In genomic region chr7:75442465-75443111, GRCh38 we compare ENCODE assay signal across 8 cellular contexts. TPM values are rescaled to one million over a fixed set of nuclear protein-coding genes. Genes with fewer than 3 reads are reported as not detected.
DNase-seq lines count a peak whose midpoint lies in the region; ATAC-seq, FAIRE-seq and TF ChIP-seq lines count a peak whose summit lies in the region.
"Not testable (repeated sequence)": the region's sequence is repeated elsewhere in the genome, so short reads cannot be mapped to it uniquely, and the experiment has no call there.

No MANE protein-coding gene starts in this region.

- BruUV-seq in HepG2 (replicated peaks; lab: Mats Ljungman, UMichigan): not testable (repeated sequence)

- H3K4me1 ChIP-seq in endocrine pancreas (ENCODE audit: control insufficient read depth, insufficient read depth, low read length); HepG2 (ENCODE audit: insufficient read depth, low read length); smooth muscle cell (ENCODE audit: low read depth): not testable (repeated sequence)

- not testable (repeated sequence) for TF ChIP-seq CTCF in HepG2 (CRISPR knock-in tag; IDR thresholded peaks at IDR 0.05); smooth muscle cell (IDR thresholded peaks at IDR 0.05; ENCODE audit: borderline replicate concordance, insufficient read depth, poor library complexity, severe bottlenecking)

- not testable (repeated sequence) for H4K20me1 ChIP-seq in HepG2 (ENCODE audit: insufficient read depth, low read length); smooth muscle cell (ENCODE audit: low read depth)

- DNase-seq in Caki2 (ENCODE audit: low read depth) (peak; percentile 24), HepG2 (ENCODE audit: low spot score) (peak; percentile 5)
- DNase-seq in NK-92 treated with Interleukin-12 subunit alpha and Interleukin-12 subunit beta, amount 100 ng/mL, for 24 hours (lab: John Stamatoyannopoulos, UW): peak; percentile 20
- peak; percentile 67 for DNase-seq in activated T-cell treated with anti-CD3 and anti-CD28 coated beads, Interleukin-2, amount 50 U/mL, for 1 hour
- DNase-seq in smooth muscle cell (lab: John Stamatoyannopoulos, UW; ENCODE audit: unreplicated experiment): not testable (repeated sequence)

- H3K9ac ChIP-seq in endocrine pancreas (ENCODE audit: control insufficient read depth, insufficient read depth, low read length) (peak overlapping the region; percentile 66), HepG2 (ENCODE audit: insufficient read depth, low read depth, low read length) (peak overlapping the region; percentile 66), smooth muscle cell (ENCODE audit: low read depth) (peak overlapping the region; percentile 96)

- H3K79me2 ChIP-seq in HepG2 (ENCODE audit: insufficient read depth, low read length): not testable (repeated sequence)
- peaks cover 18% of the 10 kb centered on the region for H3K79me2 ChIP-seq in smooth muscle cell (ENCODE audit: low read depth)

- not testable (repeated sequence) for H3F3A ChIP-seq in smooth muscle cell (ENCODE audit: low read depth)

- in situ Hi-C loops in Caki2 (cut with HindIII; ENCODE audit: low pct_unique_long_range_greater_than_20kb, low sequenced_read_pairs); HepG2 (cut with HindIII; ENCODE audit: extremely low pct_ligation_motif_present, low pct_unique_long_range_greater_than_20kb): not testable (repeated sequence)

- TF ChIP-seq POLR2A in HepG2 (IDR thresholded peaks at IDR 0.05; ENCODE audit: insufficient read depth in 1 of 2, low read depth in 2 of 2, low read length in 2 of 2): not testable (repeated sequence)

- H3K27ac ChIP-seq in HepG2 (ENCODE audit: extremely low read length, insufficient read depth, low read length) (peak overlapping the region; percentile 65), smooth muscle cell (ENCODE audit: low read depth) (peak overlapping the region; percentile 95)

- intact Hi-C loops in HepG2 (cut with micrococcal nuclease; ENCODE audit: unreplicated experiment): not testable (repeated sequence)

- H3K4me2 ChIP-seq in HepG2 (ENCODE audit: low read depth, low read length) (peak overlapping the region; percentile 49; the same call in 1 of the 2 replicates), smooth muscle cell (peak overlapping the region; percentile 95)

- H3K9me3 ChIP-seq in endocrine pancreas (ENCODE audit: control insufficient read depth, low read length); HepG2 (ENCODE audit: low read length); smooth muscle cell (replicated peaks; ENCODE audit: low read depth): not testable (repeated sequence)

- WGBS in HepG2 (ENCODE audit: low lambda C conversion rate): 0% methylated on average over 17 of the region's 76 CpGs
- WGBS in smooth muscle cell (ENCODE audit: low lambda C conversion rate): 2% methylated on average over 34 of the region's 76 CpGs

- not testable (repeated sequence) for H2AFZ ChIP-seq in HepG2 (ENCODE audit: low read length)
- peak overlapping the region; percentile 90 for H2AFZ ChIP-seq in smooth muscle cell (ENCODE audit: low read depth)

- TF ChIP-seq RAD21 in HepG2 (CRISPR knock-in tag; IDR thresholded peaks at IDR 0.05): peak; percentile 38; the same call in 1 of the 2 replicates

- H3K27me3 ChIP-seq in endocrine pancreas (ENCODE audit: control insufficient read depth, insufficient read depth, low read length); HepG2 (ENCODE audit: control insufficient read depth in 1 of 2, insufficient read depth in 2 of 2, low read length in 2 of 2); smooth muscle cell (ENCODE audit: low read depth): not testable (repeated sequence)

- CTCF ChIA-PET in HepG2 (lab: Yijun Ruan, JAX; ENCODE audit: low intra/inter-chr PET ratio, low total read pairs): not testable (repeated sequence)

- ATAC-seq in GM19467 (IDR thresholded peaks at IDR 0.05; ENCODE audit: unreplicated experiment): peak; percentile 79
- peak; percentile 89 for ATAC-seq in HG03135 (IDR thresholded peaks at IDR 0.05; ENCODE audit: unreplicated experiment)
- peak; percentile 84 for ATAC-seq in HepG2

- H3K4me3 ChIP-seq in endocrine pancreas (ENCODE audit: control insufficient read depth, insufficient read depth, low read length): peak overlapping the region; percentile 47
- peak overlapping the region; percentile 42 to 61 (median 57); a peak in 5 of 6 replicates for H3K4me3 ChIP-seq in HepG2 (replicated peaks in 1 of 3; ENCODE audit: insufficient read depth in 1 of 3, low read depth in 2 of 3, low read length in 3 of 3)
- H3K4me3 ChIP-seq in smooth muscle cell: peak overlapping the region; percentile 86

- not testable (repeated sequence) for FAIRE-seq in HepG2 (lab: Jason Lieb, UNC)

- not testable (repeated sequence) for H3K36me3 ChIP-seq in endocrine pancreas (ENCODE audit: control insufficient read depth, insufficient read depth, low read length); smooth muscle cell (ENCODE audit: low read depth)
- H3K36me3 ChIP-seq in HepG2 (replicated peaks in 1 of 2; ENCODE audit: control insufficient read depth in 1 of 2, insufficient read depth in 2 of 2, low read length in 2 of 2): peaks cover 4 to 20% of the 10 kb centered on the region in 2 experiments; a peak in 3 of 5 replicates

- not testable (repeated sequence) for TF ChIP-seq EP300 in HepG2 (IDR thresholded peaks at IDR 0.05; ENCODE audit: low read depth in 2 of 2, low read length in 2 of 2); HepG2 (CRISPR knock-in tag; IDR thresholded peaks at IDR 0.05; ENCODE audit: borderline replicate concordance)

- POLR2A ChIA-PET in HepG2 (lab: Yijun Ruan, JAX): not testable (repeated sequence)

RNA-seq across cellular contexts. Expression of gene POM121C, which starts 43.5 kb away (rescaled TPM):
- total RNA-seq in Caki2 (2014; rRNA removed; shearing (Covaris generic); ENCODE audit: low replicate concordance): 2.3 and 7.5 TPM in 2 replicates
- total RNA-seq in HepG2 (2016; rRNA removed; fragmentation: Illumina TruSeq; extraction: Trizol) (7.3 and 14.0 TPM in 2 replicates), smooth muscle cell (6.9 and 8.0 TPM in 2 replicates)
- 14.2 and 15.1 TPM in 2 replicates for total RNA-seq in HepG2 (2016; cell fraction: cytosol; rRNA removed; fragmentation: Illumina TruSeq; extraction: Trizol; ENCODE audit: low read depth)
- total RNA-seq in HepG2 (2016; cell fraction: insoluble cytoplasmic fraction; rRNA removed; fragmentation: Illumina TruSeq; extraction: Trizol): 6.8 and 11.3 TPM in 2 replicates
- total RNA-seq in HepG2 (2016; cell fraction: membrane; rRNA removed; fragmentation: Illumina TruSeq; extraction: Trizol): 8.7 and 10.4 TPM in 2 replicates
- 16.1 and 21.5 TPM in 2 replicates for total RNA-seq in HepG2 (2016; cell fraction: nucleus; rRNA removed; fragmentation: Illumina TruSeq; extraction: Trizol)
- polyA plus RNA-seq in HepG2 (2011; rRNA removed) (15.2 and 20.2 TPM in 2 replicates), smooth muscle cell (12.5 and 20.4 TPM in 2 replicates)
- polyA plus RNA-seq in HepG2 (2011; cell fraction: cytosol; rRNA removed): 7.7 and 9.1 TPM in 2 replicates
- polyA plus RNA-seq in HepG2 (2011; cell fraction: nucleus; rRNA removed): 36.8 and 37.5 TPM in 2 replicates
- polyA plus RNA-seq in HepG2 (2012): 28.4 and 50.6 TPM in 2 replicates
- 2.0 TPM in 2 replicates for polyA plus RNA-seq in HepG2 (2016; cell fraction: cytosol; fragmentation: Illumina TruSeq; extraction: Trizol; ENCODE audit: low read depth)
- 16.9 and 20.8 TPM in 2 replicates for polyA plus RNA-seq in HepG2 (2016; cell fraction: insoluble cytoplasmic fraction; fragmentation: Illumina TruSeq; extraction: Trizol; ENCODE audit: low read depth)
- 6.3 and 6.6 TPM in 2 replicates for polyA plus RNA-seq in HepG2 (2016; cell fraction: membrane; fragmentation: Illumina TruSeq; extraction: Trizol; ENCODE audit: low read depth)
- polyA plus RNA-seq in HepG2 (2016; cell fraction: nucleus; fragmentation: Illumina TruSeq; extraction: Trizol; ENCODE audit: insufficient read depth, low read depth): 58.5 and 67.5 TPM in 2 replicates
- polyA minus RNA-seq in HepG2 (2011; rRNA and poly(A)+ RNA removed; ENCODE audit: low replicate concordance): 18.5 and 37.4 TPM in 2 replicates
- polyA minus RNA-seq in HepG2 (2011; cell fraction: cytosol; rRNA and poly(A)+ RNA removed): 18.8 and 20.8 TPM in 2 replicates
- polyA minus RNA-seq in HepG2 (2011; cell fraction: nucleus; rRNA and poly(A)+ RNA removed): 29.4 and 32.4 TPM in 2 replicates

RNA-seq across cellular contexts. Expression of gene TRIM73, which starts 47.2 kb away (rescaled TPM):
- total RNA-seq in Caki2 (2014; rRNA removed; shearing (Covaris generic); ENCODE audit: low replicate concordance): 2.4 and 2.5 TPM in 2 replicates
- total RNA-seq in HepG2 (2016; rRNA removed; fragmentation: Illumina TruSeq; extraction: Trizol): 4.5 and 5.7 TPM in 2 replicates
- total RNA-seq in HepG2 (2016; cell fraction: cytosol; rRNA removed; fragmentation: Illumina TruSeq; extraction: Trizol; ENCODE audit: low read depth): 3.0 and 3.9 TPM in 2 replicates
- 4.3 and 4.7 TPM in 2 replicates for total RNA-seq in HepG2 (2016; cell fraction: insoluble cytoplasmic fraction; rRNA removed; fragmentation: Illumina TruSeq; extraction: Trizol)
- total RNA-seq in HepG2 (2016; cell fraction: membrane; rRNA removed; fragmentation: Illumina TruSeq; extraction: Trizol): 2.4 and 4.4 TPM in 2 replicates
- 5.0 and 5.3 TPM in 2 replicates for total RNA-seq in HepG2 (2016; cell fraction: nucleus; rRNA removed; fragmentation: Illumina TruSeq; extraction: Trizol)
- polyA plus RNA-seq in HepG2 (2011; rRNA removed): 1.5 and 3.1 TPM in 2 replicates
- 0.65 and 1.1 TPM in 2 replicates for polyA plus RNA-seq in HepG2 (2011; cell fraction: cytosol; rRNA removed)
- 41.6 and 42.4 TPM in 2 replicates for polyA plus RNA-seq in HepG2 (2011; cell fraction: nucleus; rRNA removed)
- 3.7 and 5.9 TPM in 2 replicates for polyA plus RNA-seq in HepG2 (2012)
- 1.3 and 2.1 TPM in 2 replicates for polyA plus RNA-seq in HepG2 (2016; cell fraction: cytosol; fragmentation: Illumina TruSeq; extraction: Trizol; ENCODE audit: low read depth)
- 2.8 and 4.1 TPM in 2 replicates for polyA plus RNA-seq in HepG2 (2016; cell fraction: insoluble cytoplasmic fraction; fragmentation: Illumina TruSeq; extraction: Trizol; ENCODE audit: low read depth)
- polyA plus RNA-seq in HepG2 (2016; cell fraction: membrane; fragmentation: Illumina TruSeq; extraction: Trizol; ENCODE audit: low read depth): 1.6 TPM in 2 replicates
- 15.1 TPM in 2 replicates for polyA plus RNA-seq in HepG2 (2016; cell fraction: nucleus; fragmentation: Illumina TruSeq; extraction: Trizol; ENCODE audit: insufficient read depth, low read depth)
- polyA minus RNA-seq in HepG2 (2011; rRNA and poly(A)+ RNA removed; ENCODE audit: low replicate concordance): 3.5 and 5.1 TPM in 2 replicates
- 0.20 and 1.4 TPM in 2 replicates for polyA minus RNA-seq in HepG2 (2011; cell fraction: cytosol; rRNA and poly(A)+ RNA removed)
- polyA minus RNA-seq in HepG2 (2011; cell fraction: nucleus; rRNA and poly(A)+ RNA removed): 10.8 and 10.9 TPM in 2 replicates
- total RNA-seq in smooth muscle cell: 1.2 and 22.4 TPM in 2 replicates
- 1.6 and 4.9 TPM in 2 replicates for polyA plus RNA-seq in smooth muscle cell

RNA-seq across cellular contexts. Expression of gene SPDYE5, which starts 49.5 kb away (rescaled TPM):
- not detected in 2 replicates for total RNA-seq in Caki2 (2014; rRNA removed; shearing (Covaris generic); ENCODE audit: low replicate concordance)
- total RNA-seq in HepG2 (2016; rRNA removed; fragmentation: Illumina TruSeq; extraction: Trizol) (not detected in 2 replicates), smooth muscle cell (not detected in 2 replicates)
- not detected in 2 replicates for total RNA-seq in HepG2 (2016; cell fraction: cytosol; rRNA removed; fragmentation: Illumina TruSeq; extraction: Trizol; ENCODE audit: low read depth)
- not detected in 2 replicates for total RNA-seq in HepG2 (2016; cell fraction: insoluble cytoplasmic fraction; rRNA removed; fragmentation: Illumina TruSeq; extraction: Trizol)
- not detected in 2 replicates for total RNA-seq in HepG2 (2016; cell fraction: membrane; rRNA removed; fragmentation: Illumina TruSeq; extraction: Trizol)
- total RNA-seq in HepG2 (2016; cell fraction: nucleus; rRNA removed; fragmentation: Illumina TruSeq; extraction: Trizol): not detected in 2 replicates
- polyA plus RNA-seq in HepG2 (2011; rRNA removed) (not detected in 2 replicates), smooth muscle cell (0.22 and 1.1 TPM in 2 replicates)
- polyA plus RNA-seq in HepG2 (2011; cell fraction: cytosol; rRNA removed): not detected in 2 replicates
- not detected in 2 replicates for polyA plus RNA-seq in HepG2 (2011; cell fraction: nucleus; rRNA removed)
- polyA plus RNA-seq in HepG2 (2012): 0.25 and 0.32 TPM in 2 replicates
- not detected in 2 replicates for polyA plus RNA-seq in HepG2 (2016; cell fraction: cytosol; fragmentation: Illumina TruSeq; extraction: Trizol; ENCODE audit: low read depth)
- polyA plus RNA-seq in HepG2 (2016; cell fraction: insoluble cytoplasmic fraction; fragmentation: Illumina TruSeq; extraction: Trizol; ENCODE audit: low read depth): not detected in 2 replicates
- not detected in 2 replicates for polyA plus RNA-seq in HepG2 (2016; cell fraction: membrane; fragmentation: Illumina TruSeq; extraction: Trizol; ENCODE audit: low read depth)
- not detected in 2 replicates for polyA plus RNA-seq in HepG2 (2016; cell fraction: nucleus; fragmentation: Illumina TruSeq; extraction: Trizol; ENCODE audit: insufficient read depth, low read depth)
- not detected in 2 replicates for polyA minus RNA-seq in HepG2 (2011; rRNA and poly(A)+ RNA removed; ENCODE audit: low replicate concordance)
- not detected in 2 replicates for polyA minus RNA-seq in HepG2 (2011; cell fraction: cytosol; rRNA and poly(A)+ RNA removed)
- not detected in 2 replicates for polyA minus RNA-seq in HepG2 (2011; cell fraction: nucleus; rRNA and poly(A)+ RNA removed)
